Comparison of ENCODE assay signal across 21 cellular contexts in the genomic region with DNA sequence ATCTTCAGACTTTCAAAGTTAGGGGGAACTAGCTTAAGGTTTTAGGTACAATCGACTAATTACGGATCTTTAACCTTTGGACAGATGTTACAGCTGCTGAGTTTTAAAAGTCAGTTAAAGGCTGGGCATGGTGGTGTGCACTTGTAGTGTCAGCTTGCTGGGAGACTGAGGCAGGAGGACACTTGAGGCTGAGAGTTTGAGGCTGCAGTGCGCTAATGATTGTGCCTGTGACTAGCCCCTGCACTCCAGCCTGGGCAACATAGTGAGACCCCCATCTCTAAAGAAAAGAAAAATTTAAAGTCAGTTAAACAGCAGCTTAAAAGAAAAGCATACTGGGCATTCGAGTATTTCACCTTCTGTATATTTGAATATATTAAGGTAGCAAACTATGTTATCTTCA. TPM values are rescaled to one million over a fixed set of nuclear protein-coding genes. Genes with fewer than 3 reads are reported as not detected.
DNase-seq lines count a peak whose midpoint lies in the region; ATAC-seq and TF ChIP-seq lines count a peak whose summit lies in the region.
"Had no signal": no experiment of that assay in that cellular context is flagged by ENCODE, and none has a peak within 500 bp of the region (broad histone marks: within the 10 kb centered on the region; RNA-seq: fewer than 3 reads in every experiment).

No MANE protein-coding gene starts in this region.

- no peaks in the 10 kb centered on the region for H3K79me2 ChIP-seq in neural progenitor cell (ENCODE audit: low read depth)

- no peaks in the 10 kb centered on the region for H3K9me3 Mint-ChIP-seq in central memory CD8-positive, alpha-beta T cell
- H3K9me3 Mint-ChIP-seq in neural progenitor cell, result no peaks in the 10 kb centered on the region
- H3K9me3 Mint-ChIP-seq: CD14-positive monocyte; CD4-positive, CD25-positive, alpha-beta regulatory T cell; CD8-positive, alpha-beta memory T cell had no signal

- H3K4me3 Mint-ChIP-seq in T-helper 17 cell (peak overlapping the region; percentile 13), neural progenitor cell (no peak overlapping the region)
- H3K4me3 Mint-ChIP-seq in central memory CD8-positive, alpha-beta T cell, result no peak overlapping the region
- H3K4me3 Mint-ChIP-seq: CD14-positive monocyte; CD4-positive, alpha-beta memory T cell had no signal

- H3K27ac Mint-ChIP-seq in T-helper 17 cell (peak overlapping the region; percentile 82), neural progenitor cell (no peak overlapping the region)
- H3K27ac Mint-ChIP-seq in central memory CD8-positive, alpha-beta T cell (ENCODE audit: low read depth), result peak overlapping the region; percentile 46

- peak overlapping the region; percentile 32 for H3K4me2 ChIP-seq in neural progenitor cell
- H3K4me2 ChIP-seq: BLaER1 had no signal

- ATAC-seq in T-helper 17 cell, result no peak
- ATAC-seq in central memory CD8-positive, alpha-beta T cell (replicated peaks; ENCODE audit: extremely low read depth, poor library complexity, severe bottlenecking), result no peak
- ATAC-seq in GM19452 (IDR thresholded peaks at IDR 0.05; ENCODE audit: unreplicated experiment), result no peak

- H3F3A ChIP-seq in neural progenitor cell (ENCODE audit: low read depth), result no peaks in the 10 kb centered on the region

- H3K27me3 ChIP-seq in neural progenitor cell, result no peaks in the 10 kb centered on the region
- H3K27me3 ChIP-seq: BE2C, BLaER1 had no signal

- H3K27ac ChIP-seq in HEK293 (ENCODE audit: extremely low read depth, low read depth, low read length), result no peak overlapping the region
- H3K27ac ChIP-seq in neural progenitor cell, result no peak overlapping the region
- H3K27ac ChIP-seq: BLaER1 had no signal

- CTCF ChIA-PET in HEK293 (lab: Yijun Ruan, JAX), result interaction anchor here (0.5 to 0.9 kb wide), 3 partner anchors 16 to 262 kb away, joined by 3 to 9 read pairs (median 5); no protein-coding TSS in a partner anchor

- no peak overlapping the region for H3K9ac ChIP-seq in neural progenitor cell
- H3K9ac ChIP-seq: BLaER1 had no signal

- H3K27me3 Mint-ChIP-seq in T-helper 17 cell (no peaks in the 10 kb centered on the region), neural progenitor cell (ENCODE audit: insufficient read depth, low read depth) (no peaks in the 10 kb centered on the region)
- H3K27me3 Mint-ChIP-seq in central memory CD8-positive, alpha-beta T cell, result no peaks in the 10 kb centered on the region
- H3K27me3 Mint-ChIP-seq: CD4-positive, alpha-beta memory T cell; CD4-positive, CD25-positive, alpha-beta regulatory T cell; CD8-positive, alpha-beta memory T cell had no signal

- H3K9me3 ChIP-seq in HEK293 (ENCODE audit: control insufficient read depth, insufficient read depth, low read depth, low read length), result no peaks in the 10 kb centered on the region
- H3K9me3 ChIP-seq in T-helper 17 cell (ENCODE audit: control insufficient read depth, low read length, poor library complexity, severe bottlenecking), result no peaks in the 10 kb centered on the region
- H3K9me3 ChIP-seq in neural progenitor cell (ENCODE audit: low read depth), result no peaks in the 10 kb centered on the region
- H3K9me3 ChIP-seq: BE2C, BLaER1 had no signal

- no peak overlapping the region for H2AFZ ChIP-seq in neural progenitor cell (replicated peaks)

- H3K36me3 Mint-ChIP-seq in T-helper 17 cell (ENCODE audit: low read depth), result peaks cover 6% of the 10 kb centered on the region
- H3K36me3 Mint-ChIP-seq in central memory CD8-positive, alpha-beta T cell (ENCODE audit: insufficient read depth), result peaks cover 31% of the 10 kb centered on the region
- H3K36me3 Mint-ChIP-seq in neural progenitor cell, result peaks cover 7% of the 10 kb centered on the region

- H4K20me1 ChIP-seq in neural progenitor cell (ENCODE audit: low read depth), result peaks cover 5% of the 10 kb centered on the region

- TF ChIP-seq CTCF in HEK293 (tag by site-specific recombination; IDR thresholded peaks at IDR 0.05), result no peak
- no peak for TF ChIP-seq CTCF in neural progenitor cell (IDR thresholded peaks at IDR 0.05)

- H3K4me3 ChIP-seq in HEK293 (ENCODE audit: low read depth, low read length), result no peak overlapping the region
- no peak overlapping the region for H3K4me3 ChIP-seq in neural progenitor cell
- H3K4me3 ChIP-seq: BLaER1 had no signal

- H3K4me1 ChIP-seq in HEK293 (ENCODE audit: control insufficient read depth, insufficient read depth, low read length) (no peaks in the 10 kb centered on the region), neural progenitor cell (peaks cover 8% of the 10 kb centered on the region)
- H3K4me1 ChIP-seq: BE2C, BLaER1 had no signal

- peaks cover 12% of the 10 kb centered on the region in 2 experiments for H3K36me3 ChIP-seq in HEK293 (ENCODE audit: control insufficient read depth in 2 of 2, insufficient read depth in 1 of 2, low read length in 2 of 2)
- no peaks in the 10 kb centered on the region for H3K36me3 ChIP-seq in neural progenitor cell

- POLR2A ChIA-PET in HEK293 (lab: Yijun Ruan, JAX), result no interaction called here

- DNase-seq in T-helper 17 cell (no peak), neural progenitor cell (ENCODE audit: low spot score) (no peak), medulla oblongata (ENCODE audit: extremely low spot score) (no peak), SKM-1 (lab: John Stamatoyannopoulos, UW; ENCODE audit: unreplicated experiment) (no peak)
- DNase-seq in central memory CD8-positive, alpha-beta T cell (ENCODE audit: low spot score in 2 of 2), result no peak
- DNase-seq: 8988T; ACHN; BE2C; C1 segment of cervical spinal cord; CD4-positive, alpha-beta memory T cell; CD4-positive, CD25-positive, alpha-beta regulatory T cell; CD8-positive, alpha-beta memory T cell; COR-L47; DMS 273 treated with DMSO at 0.1 percent for 48 hours; DMS153; DMS79 treated with DMSO at 0.1 percent for 48 hours; GF-D8 had no signal

- H3K4me1 Mint-ChIP-seq in T-helper 17 cell, result peaks cover 21% of the 10 kb centered on the region
- H3K4me1 Mint-ChIP-seq in central memory CD8-positive, alpha-beta T cell, result peaks cover 22% of the 10 kb centered on the region
- peaks cover 6% of the 10 kb centered on the region for H3K4me1 Mint-ChIP-seq in neural progenitor cell

TF ChIP-seq in HEK293, 187 proteins besides CTCF, POLR2A, EP300 and RAD21:
- TF ChIP-seq ZNF121 (tag by site-specific recombination; IDR thresholded peaks at IDR 0.05) (peak; percentile 79), ZNF48 (tag by site-specific recombination; IDR thresholded peaks at IDR 0.05) (no peak)

RNA-seq across cellular contexts. Expression of gene JMY, which starts 51.4 kb away (rescaled TPM):
- total RNA-seq in T-helper 17 cell (10 to 100 TPM; 60.5 to 74.3 TPM), neural progenitor cell (ENCODE audit: low replicate concordance) (13.0 and 16.5 TPM in 2 replicates)
